ENCODE assay signal across 11 cellular contexts in genomic region chr2:60925994-60926750, GRCh38. TPM values are rescaled to one million over a fixed set of nuclear protein-coding genes. Genes with fewer than 3 reads are reported as not detected.
DNase-seq lines count a peak whose midpoint lies in the region; ATAC-seq and TF ChIP-seq lines count a peak whose summit lies in the region.
"Had no signal": no experiment of that assay in that cellular context is flagged by ENCODE, and none has a peak within 500 bp of the region (broad histone marks: within the 10 kb centered on the region; RNA-seq: fewer than 3 reads in every experiment).

No MANE protein-coding gene starts in this region.

- TF ChIP-seq CTCF in SK-N-SH (IDR thresholded peaks at IDR 0.05) (no peak), endodermal cell (conservative IDR thresholded peaks at IDR 0.05) (no peak)

- H3K23ac ChIP-seq in trophoblast cell (ENCODE audit: low read length): no peak overlapping the region

- no peaks in the 10 kb centered on the region for H3K9me3 ChIP-seq in SK-N-SH
- H3K9me3 ChIP-seq in endodermal cell (ENCODE audit: control insufficient read depth, low read length): no peaks in the 10 kb centered on the region
- no peaks in the 10 kb centered on the region for H3K9me3 ChIP-seq in trophoblast cell (ENCODE audit: insufficient read depth, low read depth, low read length)

- H2BK120ac ChIP-seq in trophoblast cell (ENCODE audit: insufficient read depth, low read length, poor library complexity): no peak overlapping the region

- H3K9me2 ChIP-seq in SK-N-SH: no peaks in the 10 kb centered on the region

- no peak overlapping the region for H3K14ac ChIP-seq in trophoblast cell (ENCODE audit: low read length)

- H3K4me3 ChIP-seq in SK-N-SH (ENCODE audit: low read depth in 2 of 2, low read length in 1 of 2) (no peak overlapping the region), endodermal cell (ENCODE audit: low read length) (no peak overlapping the region), trophoblast cell (ENCODE audit: low read depth, low read length) (no peak overlapping the region)

- no peak for TF ChIP-seq RAD21 in SK-N-SH (IDR thresholded peaks at IDR 0.05; ENCODE audit: low read length)

- H3K9me3 Mint-ChIP-seq in endodermal cell: no peaks in the 10 kb centered on the region

- H3F3A ChIP-seq in SK-N-SH (replicated peaks; ENCODE audit: insufficient read depth): peaks cover 9% of the 10 kb centered on the region

- no peak for ATAC-seq in SK-N-SH treated with all-trans-retinoic acid at 6 μM for 48 hours
- ATAC-seq in GM19455 (IDR thresholded peaks at IDR 0.05; ENCODE audit: unreplicated experiment): no peak
- no peak for ATAC-seq in HG03442 (IDR thresholded peaks at IDR 0.05; ENCODE audit: unreplicated experiment)
- no peak for ATAC-seq in GM18520 (IDR thresholded peaks at IDR 0.05; ENCODE audit: unreplicated experiment)

- peaks cover 29% of the 10 kb centered on the region for H3K36me3 Mint-ChIP-seq in endodermal cell (ENCODE audit: low read depth)

- peaks cover 8% of the 10 kb centered on the region for H3K4me1 Mint-ChIP-seq in endodermal cell

- H2AK5ac ChIP-seq in trophoblast cell (ENCODE audit: low read length): no peak overlapping the region

- no peak for DNase-seq in SK-N-SH
- peak; percentile 65 for DNase-seq in NCI-H2029 (lab: John Stamatoyannopoulos, UW)
- DNase-seq in endodermal cell: no peak
- peak; percentile 46 to 66 for DNase-seq in trophoblast cell
- DNase-seq: CD4-positive, CD25-positive, alpha-beta regulatory T cell; GOT3 had no signal

- H3K18ac ChIP-seq in trophoblast cell (ENCODE audit: low read length): no peak overlapping the region

- WGBS in SK-N-SH (ENCODE audit: low lambda C conversion rate): 94% methylated on average over 7 of the region's 7 CpGs
- WGBS in endodermal cell (ENCODE audit: insufficient coverage in 1 of 2, insufficient read length in 1 of 2), 2 experiments: 78 to 82% methylated on average over 7 of the region's 7 CpGs
- WGBS in trophoblast cell (ENCODE audit: extremely low coverage, insufficient coverage, insufficient read length): no CpG with 5 or more reads among the region's 7 CpGs

- CTCF ChIA-PET in SK-N-SH (lab: Yijun Ruan, JAX): interaction anchor here (0.7 to 1.0 kb wide), 2 partner anchors 12 to 15 kb away, joined by 4 read pairs; no protein-coding TSS in a partner anchor

- H3K27ac ChIP-seq in SK-N-SH (ENCODE audit: low read depth in 2 of 2, low read length in 1 of 2) (peak overlapping the region; percentile 6 to 48; a peak in 2 of 4 replicates), endodermal cell (ENCODE audit: low read depth, low read length) (no peak overlapping the region), trophoblast cell (ENCODE audit: low read depth, low read length) (no peak overlapping the region)
- H3K27ac ChIP-seq: VCaP had no signal

- no peak overlapping the region for H4K12ac ChIP-seq in trophoblast cell (ENCODE audit: low read depth, low read length)

- H3K36me3 ChIP-seq in SK-N-SH (replicated peaks in 1 of 2; ENCODE audit: control insufficient read depth in 1 of 2, insufficient read depth in 2 of 2, low read length in 1 of 2) (peaks cover 13 to 20% of the 10 kb centered on the region in 2 experiments), endodermal cell (ENCODE audit: control insufficient read depth, insufficient read depth, low read length) (peaks cover 41% of the 10 kb centered on the region), trophoblast cell (ENCODE audit: control insufficient read depth in 1 of 2, insufficient read depth in 2 of 2, low read length in 2 of 2) (peaks cover 5 to 7% of the 10 kb centered on the region in 2 experiments)

- H3K4me3 Mint-ChIP-seq in endodermal cell: no peak overlapping the region
- H3K4me3 Mint-ChIP-seq: CD4-positive, CD25-positive, alpha-beta regulatory T cell had no signal

- H3K27me3 ChIP-seq in SK-N-SH (ENCODE audit: insufficient read depth): no peaks in the 10 kb centered on the region
- no peaks in the 10 kb centered on the region for H3K27me3 ChIP-seq in endodermal cell (ENCODE audit: control insufficient read depth, insufficient read depth, low read length, poor library complexity, severe bottlenecking)
- no peaks in the 10 kb centered on the region for H3K27me3 ChIP-seq in trophoblast cell (ENCODE audit: insufficient read depth, low read length)

- peaks cover 0 to 8% of the 10 kb centered on the region in 2 experiments; a peak in 2 of 4 replicates for H3K4me1 ChIP-seq in SK-N-SH (ENCODE audit: control insufficient read depth in 1 of 2, insufficient read depth in 2 of 2, low read depth in 1 of 2, low read length in 1 of 2)
- H3K4me1 ChIP-seq in endodermal cell (ENCODE audit: control insufficient read depth, insufficient read depth, low read length): no peaks in the 10 kb centered on the region
- H3K4me1 ChIP-seq in trophoblast cell (ENCODE audit: control insufficient read depth in 1 of 2, insufficient read depth in 2 of 2, low read length in 2 of 2): no peaks in the 10 kb centered on the region

- no peak overlapping the region for H4K8ac ChIP-seq in trophoblast cell (ENCODE audit: low read depth, low read length)

- no peak overlapping the region for H4K91ac ChIP-seq in trophoblast cell (ENCODE audit: low read depth, low read length)

- no peak overlapping the region for H2BK5ac ChIP-seq in trophoblast cell (ENCODE audit: low read depth, low read length, poor library complexity)

- H3K27ac Mint-ChIP-seq in endodermal cell: peak overlapping the region; percentile 1

- H3K4me2 ChIP-seq in SK-N-SH (no peak overlapping the region), trophoblast cell (ENCODE audit: low read length) (no peak overlapping the region)

- H2BK12ac ChIP-seq in trophoblast cell (ENCODE audit: low read length): no peak overlapping the region

- no peaks in the 10 kb centered on the region for H3K27me3 Mint-ChIP-seq in endodermal cell (ENCODE audit: insufficient read depth)
- H3K27me3 Mint-ChIP-seq: CD4-positive, CD25-positive, alpha-beta regulatory T cell had no signal

- H3K9ac ChIP-seq in SK-N-SH: no peak overlapping the region
- H3K9ac ChIP-seq in endodermal cell (ENCODE audit: extremely low read depth, low read length, poor library complexity, severe bottlenecking): no peak overlapping the region
- no peak overlapping the region for H3K9ac ChIP-seq in trophoblast cell (ENCODE audit: low read length)

- no peaks in the 10 kb centered on the region for H4K20me1 ChIP-seq in SK-N-SH (ENCODE audit: insufficient read depth)

- H2AFZ ChIP-seq in SK-N-SH (ENCODE audit: low read depth) (no peak overlapping the region), trophoblast cell (ENCODE audit: insufficient read depth, low read length, poor library complexity) (no peak overlapping the region)

- TF ChIP-seq EP300 in SK-N-SH (IDR thresholded peaks at IDR 0.05; ENCODE audit: borderline replicate concordance in 1 of 2, low read depth in 1 of 2, low read length in 1 of 2): no peak

- H3K79me2 ChIP-seq in SK-N-SH (ENCODE audit: insufficient read depth) (no peaks in the 10 kb centered on the region), trophoblast cell (ENCODE audit: control insufficient read depth, insufficient read depth, low read length, poor library complexity) (no peaks in the 10 kb centered on the region)

- POLR2A ChIA-PET in SK-N-SH (lab: Yijun Ruan, JAX): no interaction called here

- no peaks in the 10 kb centered on the region for H3K79me1 ChIP-seq in trophoblast cell (ENCODE audit: low read length)

- H3K4ac ChIP-seq in trophoblast cell (ENCODE audit: low read depth, low read length): no peak overlapping the region

TF ChIP-seq in SK-N-SH, 30 proteins besides CTCF, POLR2A, EP300 and RAD21 (continues in another document):
- TF ChIP-seq MXI1 (IDR thresholded peaks at IDR 0.05; ENCODE audit: low read depth, low read length) (no peak), FOXJ3 (CRISPR knock-in tag; IDR thresholded peaks at IDR 0.05) (no peak), YY1 (IDR thresholded peaks at IDR 0.05; ENCODE audit: low read depth) (no peak), GABPA (IDR thresholded peaks at IDR 0.05; ENCODE audit: low read depth) (no peak), TAF1 (IDR thresholded peaks at IDR 0.05; ENCODE audit: borderline replicate concordance, low read depth, low read length) (no peak), RCOR1 (IDR thresholded peaks at IDR 0.05; ENCODE audit: low read length) (no peak)
- TF ChIP-seq, protein P1, sequence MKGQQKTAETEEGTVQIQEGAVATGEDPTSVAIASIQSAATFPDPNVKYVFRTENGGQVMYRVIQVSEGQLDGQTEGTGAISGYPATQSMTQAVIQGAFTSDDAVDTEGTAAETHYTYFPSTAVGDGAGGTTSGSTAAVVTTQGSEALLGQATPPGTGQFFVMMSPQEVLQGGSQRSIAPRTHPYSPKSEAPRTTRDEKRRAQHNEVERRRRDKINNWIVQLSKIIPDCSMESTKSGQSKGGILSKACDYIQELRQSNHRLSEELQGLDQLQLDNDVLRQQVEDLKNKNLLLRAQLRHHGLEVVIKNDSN (IDR thresholded peaks at IDR 0.05; ENCODE audit: borderline replicate concordance, low read depth): no peak

TF ChIP-seq in SK-N-SH treated with all-trans-retinoic acid at 6 μM for 48 hours, 23 proteins besides CTCF, POLR2A, EP300 and RAD21 (continues in another document):
- TF ChIP-seq BACH2 (CRISPR knock-in tag; IDR thresholded peaks at IDR 0.05; ENCODE audit: borderline replicate concordance) (no peak), ZFP30 (CRISPR knock-in tag; IDR thresholded peaks at IDR 0.05) (no peak), CSDC2 (CRISPR knock-in tag; IDR thresholded peaks at IDR 0.05) (no peak), ZC3H10 (CRISPR knock-in tag; IDR thresholded peaks at IDR 0.05) (no peak)
- TF ChIP-seq, protein P2, sequence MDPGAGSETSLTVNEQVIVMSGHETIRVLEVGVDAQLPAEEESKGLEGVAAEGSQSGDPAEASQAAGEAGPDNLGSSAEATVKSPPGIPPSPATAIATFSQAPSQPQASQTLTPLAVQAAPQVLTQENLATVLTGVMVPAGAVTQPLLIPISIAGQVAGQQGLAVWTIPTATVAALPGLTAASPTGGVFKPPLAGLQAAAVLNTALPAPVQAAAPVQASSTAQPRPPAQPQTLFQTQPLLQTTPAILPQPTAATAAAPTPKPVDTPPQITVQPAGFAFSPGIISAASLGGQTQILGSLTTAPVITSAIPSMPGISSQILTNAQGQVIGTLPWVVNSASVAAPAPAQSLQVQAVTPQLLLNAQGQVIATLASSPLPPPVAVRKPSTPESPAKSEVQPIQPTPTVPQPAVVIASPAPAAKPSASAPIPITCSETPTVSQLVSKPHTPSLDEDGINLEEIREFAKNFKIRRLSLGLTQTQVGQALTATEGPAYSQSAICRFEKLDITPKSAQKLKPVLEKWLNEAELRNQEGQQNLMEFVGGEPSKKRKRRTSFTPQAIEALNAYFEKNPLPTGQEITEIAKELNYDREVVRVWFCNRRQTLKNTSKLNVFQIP (CRISPR knock-in tag; IDR thresholded peaks at IDR 0.05; ENCODE audit: borderline replicate concordance, low read depth): no peak

RNA-seq across cellular contexts. Expression of gene REL, which starts 44.8 kb away (rescaled TPM):
- polyA plus RNA-seq in SK-N-SH (2012; rRNA removed): 0.59 and 0.96 TPM in 2 replicates
- 0.75 and 0.82 TPM in 2 replicates for polyA plus RNA-seq in SK-N-SH (2012; cell fraction: cytosol; rRNA removed)
- polyA plus RNA-seq in SK-N-SH (2012; cell fraction: nucleus; rRNA removed): 1.2 and 1.6 TPM in 2 replicates
- 10 to 100 TPM; 11.7 to 15.9 TPM for total RNA-seq in endodermal cell
- polyA plus RNA-seq in endodermal cell (2013, experiment 1 of 2): 3.0 TPM
- 3.0 TPM for polyA plus RNA-seq in endodermal cell (2013, experiment 2 of 2)
- 6.6 and 6.9 TPM in 2 replicates for polyA plus RNA-seq in trophoblast cell (2013)

Comparison
In these comparisons a context has a peak if more than half of its experiments do, and no peak if none do; other contexts are left out.
1. DNase-seq: peak in NCI-H2029 (single experiment) and trophoblast cell (2 of 2); none in SK-N-SH (single experiment) and endodermal cell (single experiment).
2. H3K27ac ChIP-seq: peak in SK-N-SH (2 of 2); none in endodermal cell (single experiment) and trophoblast cell (single experiment).